In genomic region chr10:23121135-23121534, GRCh38 we compare ENCODE assay signal across 34 cellular contexts. TPM values are rescaled to one million over a fixed set of nuclear protein-coding genes. Genes with fewer than 3 reads are reported as not detected.
DNase-seq lines count a peak whose midpoint lies in the region; ATAC-seq and TF ChIP-seq lines count a peak whose summit lies in the region.
"Had no signal": no experiment of that assay in that cellular context is flagged by ENCODE, and none has a peak within 500 bp of the region (broad histone marks: within the 10 kb centered on the region; RNA-seq: fewer than 3 reads in every experiment).

No MANE protein-coding gene starts in this region.

- TF ChIP-seq POLR2A in thyroid gland (IDR thresholded peaks at IDR 0.05): no peak
- TF ChIP-seq POLR2A in ovary (IDR thresholded peaks at IDR 0.05): no peak

- no peaks in the 10 kb centered on the region for H3K27me3 ChIP-seq in thyroid gland
- no peaks in the 10 kb centered on the region for H3K27me3 ChIP-seq in ovary
- H3K27me3 ChIP-seq: BE2C; BLaER1; BLaER1 treated with 17β-estradiol and CSF1 and Interleukin-3, amounts not matched to agents 10 nM and 100 nM had no signal

- intact Hi-C loops in thyroid gland (cut with DNase I) (no loop called here), ovary (cut with DNase I) (no loop called here), Right ventricle myocardium superior (cut with DNase I) (no loop called here)

- peak overlapping the region; percentile 72 for H3K27ac Mint-ChIP-seq in central memory CD8-positive, alpha-beta T cell (ENCODE audit: low read depth)
- peak overlapping the region; percentile 93 for H3K27ac Mint-ChIP-seq in nephron progenitor cell
- H3K27ac Mint-ChIP-seq: B cell; CD4-positive, alpha-beta memory T cell; CD4-positive, alpha-beta T cell; CD4-positive, CD25-positive, alpha-beta regulatory T cell; CD8-positive, alpha-beta memory T cell; CD8-positive, alpha-beta T cell had no signal

- WGBS in thyroid gland, 2 donors: 49 to 55% methylated on average over 5 of the region's 5 CpGs
- WGBS in ovary, 3 donors: 93 to 97% (median 94%) methylated on average over 5 of the region's 5 CpGs

- TF ChIP-seq CTCF in HEK293 (tag by site-specific recombination; IDR thresholded peaks at IDR 0.05) (no peak), nephron progenitor cell (IDR thresholded peaks at IDR 0.05) (no peak), thyroid gland (IDR thresholded peaks at IDR 0.05) (no peak), ovary (IDR thresholded peaks at IDR 0.05) (no peak)

- H3K9me3 ChIP-seq in HEK293 (ENCODE audit: control insufficient read depth, insufficient read depth, low read depth, low read length) (no peaks in the 10 kb centered on the region), thyroid gland (no peaks in the 10 kb centered on the region), ovary (no peaks in the 10 kb centered on the region)
- H3K9me3 ChIP-seq: A549, BE2C, BLaER1, Caco-2 had no signal

- H3K4me1 Mint-ChIP-seq in central memory CD8-positive, alpha-beta T cell: no peaks in the 10 kb centered on the region
- peaks cover 6% of the 10 kb centered on the region for H3K4me1 Mint-ChIP-seq in nephron progenitor cell
- H3K4me1 Mint-ChIP-seq: B cell; CD14-positive monocyte; CD4-positive, alpha-beta memory T cell; CD8-positive, alpha-beta memory T cell had no signal

- CTCF ChIA-PET in HEK293 (lab: Yijun Ruan, JAX): no interaction called here

- H3K36me3 Mint-ChIP-seq in central memory CD8-positive, alpha-beta T cell (ENCODE audit: insufficient read depth): peaks cover 14% of the 10 kb centered on the region
- peaks cover 76% of the 10 kb centered on the region for H3K36me3 Mint-ChIP-seq in nephron progenitor cell (ENCODE audit: low read depth)

- no peak for ATAC-seq in central memory CD8-positive, alpha-beta T cell (replicated peaks; ENCODE audit: extremely low read depth, poor library complexity, severe bottlenecking)
- ATAC-seq in Right ventricle myocardium superior (ENCODE audit: poor library complexity): no peak
- ATAC-seq in GM21515 (IDR thresholded peaks at IDR 0.05; ENCODE audit: unreplicated experiment): no peak
- ATAC-seq: A549; CD8-positive, alpha-beta T cell had no signal

- POLR2A ChIA-PET in HEK293 (lab: Yijun Ruan, JAX): no interaction called here

- no peaks in the 10 kb centered on the region for H3K9me3 Mint-ChIP-seq in central memory CD8-positive, alpha-beta T cell
- H3K9me3 Mint-ChIP-seq in nephron progenitor cell: peaks cover 18% of the 10 kb centered on the region

- TF ChIP-seq EP300 in ovary (IDR thresholded peaks at IDR 0.05): no peak

- H3K4me3 Mint-ChIP-seq in central memory CD8-positive, alpha-beta T cell: no peak overlapping the region
- no peak overlapping the region for H3K4me3 Mint-ChIP-seq in nephron progenitor cell
- H3K4me3 Mint-ChIP-seq: B cell; CD14-positive monocyte; CD4-positive, alpha-beta memory T cell; CD4-positive, alpha-beta T cell; CD4-positive, CD25-positive, alpha-beta regulatory T cell; CD8-positive, alpha-beta memory T cell; CD8-positive, alpha-beta T cell had no signal

- no peak overlapping the region for H3K27ac ChIP-seq in HEK293 (ENCODE audit: extremely low read depth, low read depth, low read length)
- H3K27ac ChIP-seq in thyroid gland: no peak overlapping the region
- H3K27ac ChIP-seq in ovary: no peak overlapping the region
- H3K27ac ChIP-seq: 22Rv1; A549; BLaER1; BLaER1 treated with 17β-estradiol and CSF1 and Interleukin-3, amounts not matched to agents 10 nM and 100 nM; C4-2B had no signal

- H3K4me1 ChIP-seq in HEK293 (ENCODE audit: control insufficient read depth, insufficient read depth, low read length) (no peaks in the 10 kb centered on the region), thyroid gland (peaks cover 15 to 23% of the 10 kb centered on the region in 2 donors), ovary (ENCODE audit: insufficient read depth) (no peaks in the 10 kb centered on the region)
- H3K4me1 ChIP-seq: A549, Caco-2 had no signal

- DNase-seq in central memory CD8-positive, alpha-beta T cell (ENCODE audit: low spot score in 2 of 2): no peak
- no peak for DNase-seq in nephron progenitor cell
- peak; percentile 40 to 56 for DNase-seq in thyroid gland
- no peak for DNase-seq in ovary
- no peak for DNase-seq in A172 (ENCODE audit: low spot score)
- DNase-seq in Right ventricle myocardium superior: no peak
- DNase-seq: 8988T; ACHN; AML-193; Caco-2; Calu3; CD4-positive, alpha-beta memory T cell; CD4-positive, alpha-beta T cell; CD4-positive, CD25-positive, alpha-beta regulatory T cell; CD8-positive, alpha-beta memory T cell; CD8-positive, alpha-beta T cell; COR-L47; DMS 273 treated with DMSO at 0.1 percent for 48 hours; DMS153; DMS53; DMS79; DMS79 treated with DMSO at 0.1 percent for 48 hours; DND-41; EL had no signal

- no peak overlapping the region for H3K4me3 ChIP-seq in HEK293 (ENCODE audit: low read depth, low read length)
- H3K4me3 ChIP-seq in thyroid gland (replicated peaks in 1 of 3): no peak overlapping the region
- H3K4me3 ChIP-seq in ovary: no peak overlapping the region
- H3K4me3 ChIP-seq: A549; BLaER1; BLaER1 treated with 17β-estradiol and CSF1 and Interleukin-3, amounts not matched to agents 10 nM and 100 nM had no signal

- H3K27me3 Mint-ChIP-seq in central memory CD8-positive, alpha-beta T cell: no peaks in the 10 kb centered on the region
- peaks cover 4% of the 10 kb centered on the region for H3K27me3 Mint-ChIP-seq in nephron progenitor cell (ENCODE audit: low read depth, poor library complexity)
- H3K27me3 Mint-ChIP-seq: B cell; CD4-positive, alpha-beta memory T cell; CD4-positive, alpha-beta T cell had no signal

- H3K36me3 ChIP-seq in HEK293 (ENCODE audit: control insufficient read depth in 2 of 2, insufficient read depth in 1 of 2, low read length in 2 of 2) (peaks cover 0 to 22% of the 10 kb centered on the region in 2 experiments; a peak in 2 of 3 replicates), thyroid gland (peaks cover 3 to 16% of the 10 kb centered on the region in 2 donors), ovary (no peaks in the 10 kb centered on the region)

TF ChIP-seq in HEK293, 187 proteins besides CTCF, POLR2A, EP300 and RAD21:
- TF ChIP-seq ZNF132 (tag by site-specific recombination; IDR thresholded peaks at IDR 0.05; ENCODE audit: borderline replicate concordance) (no peak), ZNF341 (tag by site-specific recombination; IDR thresholded peaks at IDR 0.05; ENCODE audit: low read depth) (peak; percentile 63; the same call in 1 of the 2 replicates), ZNF362 (tag by site-specific recombination; IDR thresholded peaks at IDR 0.05) (no peak), PATZ1 (tag by site-specific recombination; IDR thresholded peaks at IDR 0.05) (no peak)

RNA-seq across cellular contexts. Expression of gene MSRB2, which starts 25.8 kb away (rescaled TPM):
- total RNA-seq in thyroid gland: 10 to 100 TPM; 15.4 to 49.6 (median 30.7) TPM
- 10 to 100 TPM; 16.5 to 35.8 (median 33.1) TPM for total RNA-seq in ovary
- polyA plus RNA-seq in ovary: 10 to 100 TPM; 16.5 to 37.1 TPM
- 22.8 and 29.0 TPM in 2 replicates for total RNA-seq in A172 (2014; rRNA removed; shearing (Covaris generic))
- total RNA-seq in Right ventricle myocardium superior: 166 TPM

Comparison
In these comparisons a context has a peak if more than half of its experiments do, and no peak if none do; other contexts are left out.
1. DNase-seq: peak in thyroid gland (2 of 2); none in central memory CD8-positive, alpha-beta T cell (0 of 2), nephron progenitor cell (single experiment), ovary (0 of 5), A172 (single experiment) and Right ventricle myocardium superior (single experiment).